Comparison of ENCODE assay signal across 8 cellular contexts in genomic region chr1:214584805-214585766, GRCh38. TPM values are rescaled to one million over a fixed set of nuclear protein-coding genes. Genes with fewer than 3 reads are reported as not detected.
A peak's percentile ranks its signal among the peaks of the same experiment; 100 is the strongest.
DNase-seq lines count a peak whose midpoint lies in the region; ATAC-seq and TF ChIP-seq lines count a peak whose summit lies in the region.

No MANE protein-coding gene starts in this region.

- no peak overlapping the region for H2AK5ac ChIP-seq in trophoblast cell (ENCODE audit: low read length)

- peaks cover 5 to 8% of the 10 kb centered on the region in 2 donors for H3K27me3 Mint-ChIP-seq in CD4-positive, alpha-beta memory T cell

- H3K14ac ChIP-seq in trophoblast cell (ENCODE audit: low read length): no peak overlapping the region

- no peak overlapping the region for H4K12ac ChIP-seq in trophoblast cell (ENCODE audit: low read depth, low read length)

- no peak overlapping the region for H3K23ac ChIP-seq in trophoblast cell (ENCODE audit: low read length)

- H3K4me3 Mint-ChIP-seq in CD4-positive, alpha-beta memory T cell: no peak overlapping the region

- H4K8ac ChIP-seq in trophoblast cell (ENCODE audit: low read depth, low read length): no peak overlapping the region

- H3K36me3 Mint-ChIP-seq in CD4-positive, alpha-beta memory T cell: no peaks in the 10 kb centered on the region

- peak; percentile 74 for DNase-seq in COLO829 (ENCODE audit: low spot score)
- peak; percentile 69 for DNase-seq in OCI-M1 (lab: John Stamatoyannopoulos, UW)
- DNase-seq in esophagus squamous epithelium (lab: John Stamatoyannopoulos, UW): no peak
- DNase-seq in trophoblast cell: peak; percentile 25 to 70
- no peak for DNase-seq in CD4-positive, alpha-beta memory T cell
- DNase-seq in activated T-cell treated with anti-CD3 and anti-CD28 coated beads, Interleukin-2, amount 50 U/mL, for 48 hours: no peak

- H3K27ac ChIP-seq in esophagus squamous epithelium (no peak overlapping the region), trophoblast cell (ENCODE audit: low read depth, low read length) (no peak overlapping the region)
- H3K27ac ChIP-seq in CD4-positive, alpha-beta memory T cell (ENCODE audit: low read depth, low read length): no peak overlapping the region

- peaks cover 2% of the 10 kb centered on the region for H3K79me1 ChIP-seq in trophoblast cell (ENCODE audit: low read length)

- H2BK120ac ChIP-seq in trophoblast cell (ENCODE audit: insufficient read depth, low read length, poor library complexity): no peak overlapping the region

- ATAC-seq in GM19351 (IDR thresholded peaks at IDR 0.05; ENCODE audit: unreplicated experiment) (peak; percentile 96), HG03565 (IDR thresholded peaks at IDR 0.05; ENCODE audit: unreplicated experiment) (peak; percentile 88)

- H3K79me2 ChIP-seq in trophoblast cell (ENCODE audit: control insufficient read depth, insufficient read depth, low read length, poor library complexity): no peaks in the 10 kb centered on the region

- H3K4me1 ChIP-seq in esophagus squamous epithelium (peaks cover 0 to 31% (median 6%) of the 10 kb centered on the region in 3 donors), trophoblast cell (ENCODE audit: control insufficient read depth in 1 of 2, insufficient read depth in 2 of 2, low read length in 2 of 2) (peaks cover 0 to 4% of the 10 kb centered on the region in 2 experiments)
- no peaks in the 10 kb centered on the region for H3K4me1 ChIP-seq in CD4-positive, alpha-beta memory T cell (ENCODE audit: insufficient read depth, low read length)

- H3K9me3 ChIP-seq in esophagus squamous epithelium: no peaks in the 10 kb centered on the region
- no peaks in the 10 kb centered on the region for H3K9me3 ChIP-seq in trophoblast cell (ENCODE audit: insufficient read depth, low read depth, low read length)
- no peaks in the 10 kb centered on the region for H3K9me3 ChIP-seq in CD4-positive, alpha-beta memory T cell (ENCODE audit: control insufficient read depth in 1 of 2, low read length in 2 of 2)

- no peak overlapping the region for H2AFZ ChIP-seq in trophoblast cell (ENCODE audit: insufficient read depth, low read length, poor library complexity)

- H3K4me3 ChIP-seq in esophagus squamous epithelium: no peak overlapping the region
- no peak overlapping the region for H3K4me3 ChIP-seq in trophoblast cell (ENCODE audit: low read depth, low read length)
- H3K4me3 ChIP-seq in CD4-positive, alpha-beta memory T cell (ENCODE audit: low read length in 2 of 2): no peak overlapping the region

- no peaks in the 10 kb centered on the region for H3K4me1 Mint-ChIP-seq in CD4-positive, alpha-beta memory T cell

- H3K9me3 Mint-ChIP-seq in CD4-positive, alpha-beta memory T cell: peaks cover 0 to 2% (median 0%) of the 10 kb centered on the region in 8 donors

- no peak overlapping the region for H3K27ac Mint-ChIP-seq in CD4-positive, alpha-beta memory T cell

- H3K9ac ChIP-seq in trophoblast cell (ENCODE audit: low read length): no peak overlapping the region

- no peaks in the 10 kb centered on the region for H3K27me3 ChIP-seq in esophagus squamous epithelium
- H3K27me3 ChIP-seq in trophoblast cell (ENCODE audit: insufficient read depth, low read length): no peaks in the 10 kb centered on the region
- H3K27me3 ChIP-seq in CD4-positive, alpha-beta memory T cell (ENCODE audit: insufficient read depth, low read length): no peaks in the 10 kb centered on the region

- POLR2A ChIA-PET in CD4-positive, alpha-beta memory T cell (lab: Charles Lee; ENCODE audit: partially characterized antibody): no interaction called here

- H3K36me3 ChIP-seq in esophagus squamous epithelium (no peaks in the 10 kb centered on the region), trophoblast cell (ENCODE audit: control insufficient read depth in 1 of 2, insufficient read depth in 2 of 2, low read length in 2 of 2) (no peaks in the 10 kb centered on the region)
- no peaks in the 10 kb centered on the region for H3K36me3 ChIP-seq in CD4-positive, alpha-beta memory T cell (ENCODE audit: insufficient read depth, low read length)

- peak overlapping the region; percentile 77 for H2BK12ac ChIP-seq in trophoblast cell (ENCODE audit: low read length)

- 13 to 30% methylated on average over 1 of the region's 1 CpG for WGBS in esophagus squamous epithelium, 2 donors
- WGBS in trophoblast cell (ENCODE audit: extremely low coverage, insufficient coverage, insufficient read length): no CpG with 5 or more reads among the region's 1 CpG

- no peak overlapping the region for H3K18ac ChIP-seq in trophoblast cell (ENCODE audit: low read length)

- TF ChIP-seq POLR2A in esophagus squamous epithelium (IDR thresholded peaks at IDR 0.05): no peak

- H3K4me2 ChIP-seq in trophoblast cell (ENCODE audit: low read length): no peak overlapping the region

- no peak overlapping the region for H4K91ac ChIP-seq in trophoblast cell (ENCODE audit: low read depth, low read length)

- peak in 5 of 6 experiments; percentile 66 to 88 (median 75) for TF ChIP-seq CTCF in esophagus squamous epithelium (IDR thresholded peaks at IDR 0.05)

- no peak overlapping the region for H3K4ac ChIP-seq in trophoblast cell (ENCODE audit: low read depth, low read length)

- intact Hi-C loops in esophagus squamous epithelium (cut with DNase I): loop anchor here (5.0 kb wide), 1 partner anchor 253 kb away; no protein-coding TSS in a partner anchor
- intact Hi-C loops in CD4-positive, alpha-beta memory T cell (cut with micrococcal nuclease): loop anchor here (1.0 to 2.0 kb wide), 2 partner anchors 196 to 324 kb away; no protein-coding TSS in a partner anchor

- H2BK5ac ChIP-seq in trophoblast cell (ENCODE audit: low read depth, low read length, poor library complexity): no peak overlapping the region

- CTCF ChIA-PET in CD4-positive, alpha-beta memory T cell (lab: Charles Lee; ENCODE audit: partially characterized antibody): interaction anchor here (1.2 to 4.9 kb wide), 5 partner anchors 30 to 328 kb away, joined by 3 to 27 read pairs (median 3); no protein-coding TSS in a partner anchor

RNA-seq across cellular contexts. Expression of gene CENPF, which starts 17.9 kb away (rescaled TPM):
- total RNA-seq in esophagus squamous epithelium: 10 to 100 TPM; 13.8 to 26.3 (median 18.8) TPM
- polyA plus RNA-seq in trophoblast cell (2013): 38.9 and 49.2 TPM in 2 replicates
- 1 to 10 TPM; 2.2 to 2.8 TPM for total RNA-seq in CD4-positive, alpha-beta memory T cell
- under 1 TPM; 0.02 to 0.92 TPM for polyA plus RNA-seq in CD4-positive, alpha-beta memory T cell

RNA-seq across cellular contexts. Expression of gene PTPN14, which starts 33.7 kb away (rescaled TPM):
- total RNA-seq in esophagus squamous epithelium: 10 to 100 TPM; 14.4 to 28.8 (median 15.7) TPM
- polyA plus RNA-seq in trophoblast cell (2013): 40.3 and 40.4 TPM in 2 replicates
- under 1 TPM; 0.20 to 0.28 TPM for total RNA-seq in CD4-positive, alpha-beta memory T cell
- polyA plus RNA-seq in CD4-positive, alpha-beta memory T cell: under 1 TPM in 1 of 2 donors, not detected in 1; 0.03 TPM

Comparison
In these comparisons a context has a peak if more than half of its experiments do, and no peak if none do; other contexts are left out.
1. DNase-seq: peak in COLO829 (single experiment), OCI-M1 (single experiment) and trophoblast cell (2 of 2); none in esophagus squamous epithelium (single experiment), CD4-positive, alpha-beta memory T cell (0 of 5) and activated T-cell treated with anti-CD3 and anti-CD28 coated beads, Interleukin-2, amount 50 U/mL, for 48 hours (0 of 2).
2. RNA of gene PTPN14, which starts 33.7 kb away (total RNA-seq): 14.4 to 28.8 TPM in esophagus squamous epithelium; 0.20 to 0.28 TPM in CD4-positive, alpha-beta memory T cell; every median in the first group is over 10 times any median in the second.